ENCODE assay signal across 8 cellular contexts in the genomic region with DNA sequence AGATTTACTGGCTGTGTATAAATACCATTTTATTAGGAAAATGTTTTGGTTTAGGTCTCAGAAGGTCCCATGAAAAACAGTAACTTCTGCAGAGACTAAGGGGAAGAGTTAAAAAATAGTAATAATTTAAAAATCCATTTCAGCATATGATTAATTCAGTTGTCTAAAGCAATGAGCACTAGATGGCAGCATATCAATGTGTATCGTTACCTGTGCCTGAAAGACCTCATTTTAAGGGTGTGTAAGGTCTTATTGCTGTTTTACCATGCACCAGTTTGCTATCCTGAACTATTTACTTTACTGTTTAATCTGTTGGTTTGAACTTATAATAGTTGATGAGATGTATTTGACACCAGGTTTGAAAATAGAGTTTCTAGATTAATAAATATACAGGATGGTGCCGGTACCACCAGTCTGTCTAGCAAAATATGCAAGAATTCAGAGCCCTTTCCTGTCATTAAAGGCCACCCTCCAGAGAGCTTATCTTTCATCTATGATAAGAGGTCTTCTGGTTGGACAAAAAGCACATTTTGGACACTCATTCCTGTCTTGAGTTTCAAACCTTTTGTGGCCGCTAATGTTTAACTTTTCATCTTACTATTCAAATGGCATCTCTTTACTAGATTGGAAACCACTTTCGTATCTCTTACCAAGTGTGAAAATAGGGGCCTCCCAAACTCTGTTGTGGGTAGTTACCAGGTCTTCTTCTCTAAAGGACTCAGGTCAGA. TPM values are rescaled to one million over a fixed set of nuclear protein-coding genes. Genes with fewer than 3 reads are reported as not detected.
DNase-seq lines count a peak whose midpoint lies in the region; ATAC-seq, FAIRE-seq and TF ChIP-seq lines count a peak whose summit lies in the region.

No MANE protein-coding gene starts in this region.

- H3K36me3 ChIP-seq in GM23338 (ENCODE audit: insufficient read depth) (no peaks in the 10 kb centered on the region), KMS-11 (ENCODE audit: insufficient read depth) (no peaks in the 10 kb centered on the region)

- H3K4me1 ChIP-seq in GM23338 (ENCODE audit: insufficient read depth): peaks cover 31% of the 10 kb centered on the region
- H3K4me1 ChIP-seq in KMS-11 (ENCODE audit: low read depth, poor library complexity, severe bottlenecking): peaks cover 8% of the 10 kb centered on the region

- H3K4me3 Mint-ChIP-seq in GM23338: no peak overlapping the region
- peak overlapping the region; percentile 40 for H3K4me3 Mint-ChIP-seq in natural killer cell treated with Interleukin-12 subunit alpha and Interleukin-12 subunit beta and Interleukin-15 and Interleukin-18, amount 100 ng/mL, for 72 hours

- POLR2A ChIA-PET in RWPE1 (lab: Yijun Ruan, JAX; ENCODE audit: low non-redundant PET): no interaction called here

- peak; percentile 80 for TF ChIP-seq CTCF in 22Rv1 (IDR thresholded peaks at IDR 0.05)
- peak; percentile 66 to 75 for TF ChIP-seq CTCF in GM23338 (conservative IDR thresholded peaks at IDR 0.05; ENCODE audit: low read depth in 2 of 2)
- TF ChIP-seq CTCF in KMS-11 (conservative IDR thresholded peaks at IDR 0.05; ENCODE audit: low read depth, low read length): peak; percentile 65
- peak; percentile 63 for TF ChIP-seq CTCF in RWPE1 (conservative IDR thresholded peaks at IDR 0.05; ENCODE audit: low read depth)

- H3K27ac Mint-ChIP-seq in GM23338: no peak overlapping the region
- H3K27ac Mint-ChIP-seq in natural killer cell treated with Interleukin-12 subunit alpha and Interleukin-12 subunit beta and Interleukin-15 and Interleukin-18, amount 100 ng/mL, for 72 hours: no peak overlapping the region

- no peak overlapping the region for H3K4me2 ChIP-seq in GM23338
- H3K4me2 ChIP-seq in KMS-11: no peak overlapping the region

- no peaks in the 10 kb centered on the region for H4K20me1 ChIP-seq in GM23338 (replicated peaks; ENCODE audit: insufficient read depth)
- H4K20me1 ChIP-seq in KMS-11 (ENCODE audit: insufficient read depth): no peaks in the 10 kb centered on the region

- H3K27me3 Mint-ChIP-seq in GM23338 (ENCODE audit: insufficient read depth, low read depth, poor library complexity): peaks cover 2% of the 10 kb centered on the region
- H3K27me3 Mint-ChIP-seq in natural killer cell treated with Interleukin-12 subunit alpha and Interleukin-12 subunit beta and Interleukin-15 and Interleukin-18, amount 100 ng/mL, for 72 hours: no peaks in the 10 kb centered on the region

- no peak overlapping the region for H3K9ac ChIP-seq in KMS-11

- H3K27ac ChIP-seq in 22Rv1 (no peak overlapping the region), GM23338 (ENCODE audit: low read depth) (peak overlapping the region; percentile 35; the same call in 1 of the 2 replicates), KMS-11 (no peak overlapping the region), RWPE1 (no peak overlapping the region)

- no peaks in the 10 kb centered on the region for H3K27me3 ChIP-seq in GM23338 (ENCODE audit: insufficient read depth)
- H3K27me3 ChIP-seq in KMS-11 (ENCODE audit: insufficient read depth, low read depth): no peaks in the 10 kb centered on the region

- no peaks in the 10 kb centered on the region for H3F3A ChIP-seq in GM23338 (replicated peaks; ENCODE audit: low read depth)

- CTCF ChIA-PET in RWPE1 (lab: Yijun Ruan, JAX): interaction anchor here (0.7 to 1.0 kb wide), 4 partner anchors 11 to 720 kb away, joined by 4 to 8 read pairs (median 6); no protein-coding TSS in a partner anchor

- FAIRE-seq in endometrium (lab: Jason Lieb, UNC): peak; percentile 67

- ATAC-seq in GM23338: peak; percentile 51
- peak; percentile 72 to 75 for ATAC-seq in natural killer cell treated with Interleukin-12 subunit alpha and Interleukin-12 subunit beta and Interleukin-15 and Interleukin-18, amount 100 ng/mL, for 72 hours

- DNase-seq in ELR (ENCODE audit: low read depth): peak; percentile 76
- DNase-seq in GM23338 (ENCODE audit: low spot score): peak; percentile 57
- peak; percentile 36 for DNase-seq in RWPE1 (ENCODE audit: low spot score)
- DNase-seq in natural killer cell treated with Interleukin-12 subunit alpha and Interleukin-12 subunit beta and Interleukin-15 and Interleukin-18, amount 100 ng/mL, for 72 hours (ENCODE audit: low spot score): no peak
- no peak for DNase-seq in activated CD4-positive, CD25-positive, alpha-beta regulatory T cell (lab: John Stamatoyannopoulos, UW)

- no peaks in the 10 kb centered on the region for H3K9me3 Mint-ChIP-seq in GM23338
- no peaks in the 10 kb centered on the region for H3K9me3 Mint-ChIP-seq in natural killer cell treated with Interleukin-12 subunit alpha and Interleukin-12 subunit beta and Interleukin-15 and Interleukin-18, amount 100 ng/mL, for 72 hours

- peaks cover 26% of the 10 kb centered on the region for H3K4me1 Mint-ChIP-seq in GM23338
- H3K4me1 Mint-ChIP-seq in natural killer cell treated with Interleukin-12 subunit alpha and Interleukin-12 subunit beta and Interleukin-15 and Interleukin-18, amount 100 ng/mL, for 72 hours (ENCODE audit: low read depth in 2 of 2): peaks cover 0 to 6% of the 10 kb centered on the region in 2 donors

- no peaks in the 10 kb centered on the region for H3K9me2 ChIP-seq in GM23338 (ENCODE audit: insufficient read depth)

- no peak overlapping the region for H3K4me3 ChIP-seq in GM23338
- no peak overlapping the region for H3K4me3 ChIP-seq in KMS-11 (IDR thresholded peaks at IDR 0.05; ENCODE audit: insufficient read depth, low read depth, low read length)

- H3K79me2 ChIP-seq in GM23338 (replicated peaks; ENCODE audit: insufficient read depth) (no peaks in the 10 kb centered on the region), KMS-11 (ENCODE audit: insufficient read depth, low read depth) (no peaks in the 10 kb centered on the region)

- H2AFZ ChIP-seq in GM23338 (no peak overlapping the region), KMS-11 (ENCODE audit: low read depth) (no peak overlapping the region)

- no peaks in the 10 kb centered on the region for H3K36me3 Mint-ChIP-seq in GM23338 (ENCODE audit: low read depth)
- H3K36me3 Mint-ChIP-seq in natural killer cell treated with Interleukin-12 subunit alpha and Interleukin-12 subunit beta and Interleukin-15 and Interleukin-18, amount 100 ng/mL, for 72 hours: no peaks in the 10 kb centered on the region

TF ChIP-seq in GM23338, 12 proteins besides CTCF, POLR2A, EP300 and RAD21 (continues in another document):
- no peak for TF ChIP-seq STAT1 (IDR thresholded peaks at IDR 0.05; ENCODE audit: unreplicated experiment)
- TF ChIP-seq, protein P1, sequence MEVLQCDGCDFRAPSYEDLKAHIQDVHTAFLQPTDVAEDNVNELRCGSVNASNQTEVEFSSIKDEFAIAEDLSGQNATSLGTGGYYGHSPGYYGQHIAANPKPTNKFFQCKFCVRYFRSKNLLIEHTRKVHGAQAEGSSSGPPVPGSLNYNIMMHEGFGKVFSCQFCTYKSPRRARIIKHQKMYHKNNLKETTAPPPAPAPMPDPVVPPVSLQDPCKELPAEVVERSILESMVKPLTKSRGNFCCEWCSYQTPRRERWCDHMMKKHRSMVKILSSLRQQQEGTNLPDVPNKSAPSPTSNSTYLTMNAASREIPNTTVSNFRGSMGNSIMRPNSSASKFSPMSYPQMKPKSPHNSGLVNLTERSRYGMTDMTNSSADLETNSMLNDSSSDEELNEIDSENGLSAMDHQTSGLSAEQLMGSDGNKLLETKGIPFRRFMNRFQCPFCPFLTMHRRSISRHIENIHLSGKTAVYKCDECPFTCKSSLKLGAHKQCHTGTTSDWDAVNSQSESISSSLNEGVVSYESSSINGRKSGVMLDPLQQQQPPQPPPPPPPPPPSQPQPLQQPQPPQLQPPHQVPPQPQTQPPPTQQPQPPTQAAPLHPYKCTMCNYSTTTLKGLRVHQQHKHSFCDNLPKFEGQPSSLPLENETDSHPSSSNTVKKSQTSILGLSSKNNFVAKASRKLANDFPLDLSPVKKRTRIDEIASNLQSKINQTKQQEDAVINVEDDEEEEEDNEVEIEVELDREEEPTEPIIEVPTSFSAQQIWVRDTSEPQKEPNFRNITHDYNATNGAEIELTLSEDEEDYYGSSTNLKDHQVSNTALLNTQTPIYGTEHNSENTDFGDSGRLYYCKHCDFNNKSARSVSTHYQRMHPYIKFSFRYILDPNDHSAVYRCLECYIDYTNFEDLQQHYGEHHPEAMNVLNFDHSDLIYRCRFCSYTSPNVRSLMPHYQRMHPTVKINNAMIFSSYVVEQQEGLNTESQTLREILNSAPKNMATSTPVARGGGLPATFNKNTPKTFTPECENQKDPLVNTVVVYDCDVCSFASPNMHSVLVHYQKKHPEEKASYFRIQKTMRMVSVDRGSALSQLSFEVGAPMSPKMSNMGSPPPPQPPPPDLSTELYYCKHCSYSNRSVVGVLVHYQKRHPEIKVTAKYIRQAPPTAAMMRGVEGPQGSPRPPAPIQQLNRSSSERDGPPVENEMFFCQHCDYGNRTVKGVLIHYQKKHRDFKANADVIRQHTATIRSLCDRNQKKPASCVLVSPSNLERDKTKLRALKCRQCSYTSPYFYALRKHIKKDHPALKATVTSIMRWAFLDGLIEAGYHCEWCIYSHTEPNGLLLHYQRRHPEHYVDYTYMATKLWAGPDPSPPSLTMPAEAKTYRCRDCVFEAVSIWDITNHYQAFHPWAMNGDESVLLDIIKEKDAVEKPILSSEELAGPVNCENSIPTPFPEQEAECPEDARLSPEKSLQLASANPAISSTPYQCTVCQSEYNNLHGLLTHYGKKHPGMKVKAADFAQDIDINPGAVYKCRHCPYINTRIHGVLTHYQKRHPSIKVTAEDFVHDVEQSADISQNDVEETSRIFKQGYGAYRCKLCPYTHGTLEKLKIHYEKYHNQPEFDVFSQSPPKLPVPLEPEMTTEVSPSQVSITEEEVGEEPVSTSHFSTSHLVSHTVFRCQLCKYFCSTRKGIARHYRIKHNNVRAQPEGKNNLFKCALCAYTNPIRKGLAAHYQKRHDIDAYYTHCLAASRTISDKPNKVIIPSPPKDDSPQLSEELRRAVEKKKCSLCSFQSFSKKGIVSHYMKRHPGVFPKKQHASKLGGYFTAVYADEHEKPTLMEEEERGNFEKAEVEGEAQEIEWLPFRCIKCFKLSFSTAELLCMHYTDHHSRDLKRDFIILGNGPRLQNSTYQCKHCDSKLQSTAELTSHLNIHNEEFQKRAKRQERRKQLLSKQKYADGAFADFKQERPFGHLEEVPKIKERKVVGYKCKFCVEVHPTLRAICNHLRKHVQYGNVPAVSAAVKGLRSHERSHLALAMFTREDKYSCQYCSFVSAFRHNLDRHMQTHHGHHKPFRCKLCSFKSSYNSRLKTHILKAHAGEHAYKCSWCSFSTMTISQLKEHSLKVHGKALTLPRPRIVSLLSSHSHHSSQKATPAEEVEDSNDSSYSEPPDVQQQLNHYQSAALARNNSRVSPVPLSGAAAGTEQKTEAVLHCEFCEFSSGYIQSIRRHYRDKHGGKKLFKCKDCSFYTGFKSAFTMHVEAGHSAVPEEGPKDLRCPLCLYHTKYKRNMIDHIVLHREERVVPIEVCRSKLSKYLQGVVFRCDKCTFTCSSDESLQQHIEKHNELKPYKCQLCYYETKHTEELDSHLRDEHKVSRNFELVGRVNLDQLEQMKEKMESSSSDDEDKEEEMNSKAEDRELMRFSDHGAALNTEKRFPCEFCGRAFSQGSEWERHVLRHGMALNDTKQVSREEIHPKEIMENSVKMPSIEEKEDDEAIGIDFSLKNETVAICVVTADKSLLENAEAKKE (CRISPR knock-in tag; IDR thresholded peaks at IDR 0.05): no peak

RNA-seq across cellular contexts. Expression of gene AHI1, which starts 8.9 kb away (rescaled TPM):
- total RNA-seq in GM23338 (2014; rRNA removed; shearing (Covaris generic)): 17.5 and 19.8 TPM in 2 replicates
- 52.4 and 72.9 TPM in 2 replicates for polyA plus RNA-seq in GM23338 (2016; fragmentation: Nextera tagmentation; extraction: Ambion mirVana)
- total RNA-seq in natural killer cell treated with Interleukin-12 subunit alpha and Interleukin-12 subunit beta and Interleukin-15 and Interleukin-18, amount 100 ng/mL, for 72 hours: 10 to 100 TPM; 16.4 to 49.6 TPM

Comparison
In these comparisons a context has a peak if more than half of its experiments do, and no peak if none do; other contexts are left out.
1. DNase-seq: peak in ELR (single experiment), GM23338 (single experiment) and RWPE1 (single experiment); none in natural killer cell treated with Interleukin-12 subunit alpha and Interleukin-12 subunit beta and Interleukin-15 and Interleukin-18, amount 100 ng/mL, for 72 hours (single experiment) and activated CD4-positive, CD25-positive, alpha-beta regulatory T cell (0 of 4).
2. Peak in every context shown above with its lines, with median percentiles within 50 percentile points of each other: CTCF ChIP-seq.